Comparison of ENCODE assay signal across 26 cellular contexts in genomic region chr4:55753856-55754255, GRCh38.
"Had no signal": no experiment of that assay in that cellular context is flagged by ENCODE, and none has a peak within 500 bp of the region (broad histone marks: within the 10 kb centered on the region; RNA-seq: fewer than 3 reads in every experiment).

No MANE protein-coding gene starts in this region.

- H3K4me3 Mint-ChIP-seq: memory B cell; naive thymus-derived CD4-positive, alpha-beta T cell; natural killer cell treated with Interleukin-12 subunit alpha and Interleukin-12 subunit beta and Interleukin-15 and Interleukin-18, amount 100 ng/mL, for 72 hours; stimulated activated naive CD8-positive, alpha-beta T cell treated with anti-CD3 and anti-CD28 coated beads, Interleukin-15, Interleukin-2, amounts not matched to agents 100 ng/mL and 50 ng/mL, for 24 hours had no signal

- H3K36me3 Mint-ChIP-seq: memory B cell; naive thymus-derived CD4-positive, alpha-beta T cell; natural killer cell treated with Interleukin-12 subunit alpha and Interleukin-12 subunit beta and Interleukin-15 and Interleukin-18, amount 100 ng/mL, for 72 hours had no signal

- H3K4me2 ChIP-seq: hepatocyte had no signal

- DNase-seq: islet precursor cell; left ventricle myocardium inferior; midbrain; mucosa of descending colon; naive thymus-derived CD4-positive, alpha-beta T cell; ovary; retina; right cardiac atrium; stimulated activated CD4-positive, alpha-beta T cell treated with anti-CD3 and anti-CD28 coated beads, Interleukin-12 subunit alpha, Interleukin-12 subunit beta, amount 100 ng/mL, for 4 hours; stimulated activated CD4-positive, alpha-beta T cell treated with anti-CD3 and anti-CD28 coated beads, Interleukin-15, amount 100 ng/mL, for 24 hours; stimulated activated CD4-positive, alpha-beta T cell treated with anti-CD3 and anti-CD28 coated beads, Interleukin-2, amount 100 ng/mL, for 24 hours; stimulated activated CD4-positive, alpha-beta T cell treated with anti-CD3 and anti-CD28 coated beads, Interleukin-4, amount 100 ng/mL, for 1 hour; stimulated activated naive CD4-positive, alpha-beta T cell; tibial artery; trophoblast cell; upper lobe of right lung had no signal

- H3K4me1 Mint-ChIP-seq: memory B cell had no signal

- H2AFZ ChIP-seq: hepatocyte had no signal

- ATAC-seq: mucosa of descending colon; naive thymus-derived CD4-positive, alpha-beta T cell; natural killer cell treated with Interleukin-12 subunit alpha and Interleukin-12 subunit beta and Interleukin-15 and Interleukin-18, amount 100 ng/mL, for 72 hours; right cardiac atrium; sciatic nerve; upper lobe of right lung had no signal

- H3K9me3 ChIP-seq: left ventricle myocardium inferior, mucosa of descending colon, ovary, suprapubic skin, thoracic aorta, tibial artery, upper lobe of right lung had no signal

- H3K79me2 ChIP-seq: hepatocyte had no signal

- H3K4me1 ChIP-seq: suprapubic skin, tibial artery, upper lobe of right lung had no signal

- H3K9me3 Mint-ChIP-seq: stimulated activated naive CD8-positive, alpha-beta T cell treated with anti-CD3 and anti-CD28 coated beads, Interleukin-15, Interleukin-2, amounts not matched to agents 100 ng/mL and 50 ng/mL, for 24 hours had no signal

- H3K27ac Mint-ChIP-seq: memory B cell; naive thymus-derived CD4-positive, alpha-beta T cell; natural killer cell treated with Interleukin-12 subunit alpha and Interleukin-12 subunit beta and Interleukin-15 and Interleukin-18, amount 100 ng/mL, for 72 hours; progenitor cell of endocrine pancreas; stimulated activated naive CD8-positive, alpha-beta T cell treated with anti-CD3 and anti-CD28 coated beads, Interleukin-15, Interleukin-2, amounts not matched to agents 100 ng/mL and 50 ng/mL, for 24 hours had no signal

- H3K36me3 ChIP-seq: left ventricle myocardium inferior, ovary, suprapubic skin, thoracic aorta, tibial artery, upper lobe of right lung had no signal

- H3K27ac ChIP-seq: hepatocyte, left ventricle myocardium inferior, ovary, skin epidermis, suprapubic skin, thoracic aorta, tibial artery, upper lobe of right lung had no signal

- H3K4me3 ChIP-seq: hepatocyte, left ventricle myocardium inferior, lung, mucosa of descending colon, ovary, skin epidermis, suprapubic skin, thoracic aorta, tibial artery, upper lobe of right lung had no signal

- H3K27me3 ChIP-seq: hepatocyte, ovary, suprapubic skin, tibial artery, upper lobe of right lung had no signal
